In the genomic region with DNA sequence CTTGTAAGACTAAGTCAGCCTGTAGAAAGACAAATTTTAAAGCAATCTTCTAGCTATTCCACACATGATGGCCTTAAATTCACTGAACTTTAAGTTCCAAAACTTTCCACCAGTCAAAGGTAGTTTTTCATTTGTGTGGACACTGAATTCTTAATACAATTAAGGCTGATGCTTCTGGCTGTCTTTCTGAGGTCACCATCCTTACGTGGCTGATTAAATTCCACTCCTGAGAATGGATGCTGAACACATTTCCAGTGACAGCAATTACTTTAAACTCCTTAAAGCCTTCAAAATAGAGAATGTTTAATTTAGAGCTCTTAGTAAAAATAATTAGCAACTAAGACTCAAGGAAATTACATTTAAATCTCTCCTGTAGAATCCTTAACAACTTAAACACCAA, we compare ENCODE assay signal across 29 cellular contexts.
"Had no signal": no experiment of that assay in that cellular context is flagged by ENCODE, and none has a peak within 500 bp of the region (broad histone marks: within the 10 kb centered on the region; RNA-seq: fewer than 3 reads in every experiment).

No MANE protein-coding gene starts in this region.

- H3K4me3 Mint-ChIP-seq: natural killer cell; nephron; neural progenitor cell; stimulated activated effector memory CD8-positive, alpha-beta T cell treated with anti-CD3 and anti-CD28 coated beads, Interleukin-12 subunit alpha, Interleukin-12 subunit beta, amount 100 ng/mL, for 72 hours; stimulated activated naive CD8-positive, alpha-beta T cell treated with anti-CD3 and anti-CD28 coated beads, Interleukin-15, amount 100 ng/mL, for 72 hours; type B pancreatic cell had no signal

- H3K4me3 ChIP-seq: neural progenitor cell, ovary, psoas muscle, right lobe of liver, sigmoid colon, suprapubic skin, testis, tibial artery, transverse colon, upper lobe of right lung, uterus had no signal

- H3K27ac Mint-ChIP-seq: natural killer cell; neural progenitor cell; progenitor cell of endocrine pancreas; stimulated activated effector memory CD8-positive, alpha-beta T cell treated with anti-CD3 and anti-CD28 coated beads, Interleukin-12 subunit alpha, Interleukin-12 subunit beta, amount 100 ng/mL, for 72 hours; stimulated activated naive CD8-positive, alpha-beta T cell treated with anti-CD3 and anti-CD28 coated beads, Interleukin-15, amount 100 ng/mL, for 72 hours; type B pancreatic cell had no signal

- H3K4me2 ChIP-seq: neural progenitor cell had no signal

- H2AFZ ChIP-seq: neural progenitor cell, parathyroid adenoma had no signal

- H3K36me3 Mint-ChIP-seq: natural killer cell; stimulated activated effector memory CD8-positive, alpha-beta T cell treated with anti-CD3 and anti-CD28 coated beads, Interleukin-12 subunit alpha, Interleukin-12 subunit beta, amount 100 ng/mL, for 72 hours; type B pancreatic cell had no signal

- H3K27me3 ChIP-seq: neural progenitor cell, ovary, right lobe of liver, sigmoid colon, suprapubic skin, testis, tibial artery, transverse colon, upper lobe of right lung, uterus had no signal

- H3K36me3 ChIP-seq: neural progenitor cell, ovary, right lobe of liver, sigmoid colon, suprapubic skin, tibial artery, transverse colon, upper lobe of right lung, uterus had no signal

- ATAC-seq: natural killer cell; psoas muscle; right cardiac atrium; right lobe of liver; stimulated activated effector memory CD8-positive, alpha-beta T cell treated with anti-CD3 and anti-CD28 coated beads, Interleukin-12 subunit alpha, Interleukin-12 subunit beta, amount 100 ng/mL, for 72 hours; stimulated activated naive CD8-positive, alpha-beta T cell treated with anti-CD3 and anti-CD28 coated beads, Interleukin-15, amount 100 ng/mL, for 72 hours; stimulated activated naive CD8-positive, alpha-beta T cell treated with anti-CD3 and anti-CD28 coated beads, Interleukin-15, Interleukin-2, amounts not matched to agents 100 U/mL and 50 U/mL, for 24 hours; upper lobe of right lung had no signal

- H3K27me3 Mint-ChIP-seq: stimulated activated naive CD8-positive, alpha-beta T cell treated with anti-CD3 and anti-CD28 coated beads, Interleukin-15, amount 100 ng/mL, for 72 hours had no signal

- H3K4me1 ChIP-seq: neural progenitor cell, psoas muscle, right lobe of liver, sigmoid colon, testis, tibial artery, transverse colon, upper lobe of right lung had no signal

- H3K27ac ChIP-seq: neural progenitor cell, ovary, parathyroid adenoma, psoas muscle, right lobe of liver, sigmoid colon, suprapubic skin, testis, tibial artery, transverse colon, upper lobe of right lung, uterus had no signal

- H3K9me3 Mint-ChIP-seq: natural killer cell; nephron; neural progenitor cell; stimulated activated effector memory CD8-positive, alpha-beta T cell treated with anti-CD3 and anti-CD28 coated beads, Interleukin-12 subunit alpha, Interleukin-12 subunit beta, amount 100 ng/mL, for 72 hours; stimulated activated naive CD8-positive, alpha-beta T cell treated with anti-CD3 and anti-CD28 coated beads, Interleukin-15, amount 100 ng/mL, for 72 hours; type B pancreatic cell had no signal

- H3K79me2 ChIP-seq: parathyroid adenoma had no signal

- DNase-seq: natural killer cell; occipital lobe; ovary; posterior cingulate gyrus; psoas muscle; right cardiac atrium; right lobe of liver; sigmoid colon; small intestine; stimulated activated CD4-positive, alpha-beta T cell treated with anti-CD3 and anti-CD28 coated beads, Interleukin-15, amount 100 ng/mL, for 24 hours; stimulated activated CD4-positive, alpha-beta T cell treated with anti-CD3 and anti-CD28 coated beads, Interleukin-2, amount 100 ng/mL, for 24 hours; stimulated activated CD4-positive, alpha-beta T cell treated with anti-CD3 and anti-CD28 coated beads, Interleukin-2, amount 100 ng/mL, for 48 hours; stimulated activated CD4-positive, alpha-beta T cell treated with anti-CD3 and anti-CD28 coated beads, Interleukin-4, amount 100 ng/mL, for 24 hours; stimulated activated naive CD4-positive, alpha-beta T cell; stimulated activated naive CD8-positive, alpha-beta T cell treated with anti-CD3 and anti-CD28 coated beads, Interleukin-15, amount 100 ng/mL, for 72 hours; stimulated activated naive CD8-positive, alpha-beta T cell treated with anti-CD3 and anti-CD28 coated beads, Interleukin-15, Interleukin-2, amounts not matched to agents 100 U/mL and 50 U/mL, for 24 hours; substantia nigra; testis; tibial artery; transverse colon; upper lobe of right lung; uterus had no signal

- H3K4me1 Mint-ChIP-seq: natural killer cell; stimulated activated effector memory CD8-positive, alpha-beta T cell treated with anti-CD3 and anti-CD28 coated beads, Interleukin-12 subunit alpha, Interleukin-12 subunit beta, amount 100 ng/mL, for 72 hours; stimulated activated naive CD8-positive, alpha-beta T cell treated with anti-CD3 and anti-CD28 coated beads, Interleukin-15, amount 100 ng/mL, for 72 hours had no signal
